ENCODE assay signal across 14 cellular contexts in the genomic region with DNA sequence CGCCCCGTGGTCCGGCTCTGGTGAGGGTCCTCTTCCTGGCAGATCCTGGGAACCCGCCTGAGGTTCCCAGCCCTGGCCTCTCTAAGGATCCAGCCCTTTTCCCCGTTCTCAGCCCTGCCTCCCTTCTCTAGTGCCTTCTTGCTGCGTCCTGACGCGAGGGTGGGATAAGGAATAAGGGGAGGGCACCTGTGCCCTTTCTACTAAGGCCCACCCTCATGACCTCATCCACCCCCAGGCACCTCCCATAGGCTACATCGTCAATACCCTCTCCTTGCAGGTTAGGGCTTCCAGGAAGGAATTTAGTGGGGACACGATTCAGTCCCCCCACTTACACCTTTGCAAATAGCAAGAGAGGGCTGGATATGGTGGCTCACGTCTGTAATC. TPM values are rescaled to one million over a fixed set of nuclear protein-coding genes. Genes with fewer than 3 reads are reported as not detected.
DNase-seq lines count a peak whose midpoint lies in the region; ATAC-seq and TF ChIP-seq lines count a peak whose summit lies in the region.
"Had no signal": no experiment of that assay in that cellular context is flagged by ENCODE, and none has a peak within 500 bp of the region (broad histone marks: within the 10 kb centered on the region; RNA-seq: fewer than 3 reads in every experiment).

No MANE protein-coding gene starts in this region.

- H3K4me2 ChIP-seq in neural progenitor cell, result no peak overlapping the region

- peak overlapping the region; percentile 81 for H3K27ac Mint-ChIP-seq in activated CD8-positive, alpha-beta memory T cell treated with anti-CD3 and anti-CD28 coated beads, Interleukin-2, amount 10 ng/mL, durations not matched to agents 7 days and 5 days
- peak overlapping the region; percentile 93 for H3K27ac Mint-ChIP-seq in activated naive CD8-positive, alpha-beta T cell
- no peak overlapping the region for H3K27ac Mint-ChIP-seq in neural progenitor cell
- H3K27ac Mint-ChIP-seq: progenitor cell of endocrine pancreas had no signal

- H4K20me1 ChIP-seq in neural progenitor cell (ENCODE audit: low read depth), result no peaks in the 10 kb centered on the region

- peaks cover 32% of the 10 kb centered on the region for H3K27me3 Mint-ChIP-seq in activated CD8-positive, alpha-beta memory T cell treated with anti-CD3 and anti-CD28 coated beads, Interleukin-2, amount 10 ng/mL, durations not matched to agents 7 days and 5 days
- H3K27me3 Mint-ChIP-seq in activated naive CD8-positive, alpha-beta T cell, result no peaks in the 10 kb centered on the region
- peaks cover 25% of the 10 kb centered on the region for H3K27me3 Mint-ChIP-seq in neural progenitor cell (ENCODE audit: insufficient read depth, low read depth)

- no peak overlapping the region for H3K9ac ChIP-seq in neural progenitor cell

- no peak overlapping the region for H3K4me3 ChIP-seq in neural progenitor cell
- H3K4me3 ChIP-seq: thyroid gland had no signal

- H3K4me1 ChIP-seq in neural progenitor cell, result no peaks in the 10 kb centered on the region

- H2AFZ ChIP-seq in neural progenitor cell (replicated peaks), result peak overlapping the region; percentile 73

- peak; percentile 9 for ATAC-seq in activated CD8-positive, alpha-beta memory T cell treated with anti-CD3 and anti-CD28 coated beads, Interleukin-2, amount 10 ng/mL, durations not matched to agents 7 days and 5 days
- ATAC-seq in HG03159 (IDR thresholded peaks at IDR 0.05; ENCODE audit: unreplicated experiment), result peak; percentile 15
- no peak for ATAC-seq in HG03469 (IDR thresholded peaks at IDR 0.05; ENCODE audit: unreplicated experiment)

- H3K4me1 Mint-ChIP-seq in activated CD8-positive, alpha-beta memory T cell treated with anti-CD3 and anti-CD28 coated beads, Interleukin-2, amount 10 ng/mL, durations not matched to agents 7 days and 5 days, result peaks cover 29% of the 10 kb centered on the region
- peaks cover 26% of the 10 kb centered on the region for H3K4me1 Mint-ChIP-seq in activated naive CD8-positive, alpha-beta T cell (ENCODE audit: low read depth)
- peaks cover 27% of the 10 kb centered on the region for H3K4me1 Mint-ChIP-seq in neural progenitor cell

- H3F3A ChIP-seq in neural progenitor cell (ENCODE audit: low read depth), result no peaks in the 10 kb centered on the region

- no peaks in the 10 kb centered on the region for H3K9me3 ChIP-seq in neural progenitor cell (ENCODE audit: low read depth)
- H3K9me3 ChIP-seq: thyroid gland had no signal

- H3K36me3 Mint-ChIP-seq in activated CD8-positive, alpha-beta memory T cell treated with anti-CD3 and anti-CD28 coated beads, Interleukin-2, amount 10 ng/mL, durations not matched to agents 7 days and 5 days, result no peaks in the 10 kb centered on the region
- H3K36me3 Mint-ChIP-seq in activated naive CD8-positive, alpha-beta T cell, result no peaks in the 10 kb centered on the region
- no peaks in the 10 kb centered on the region for H3K36me3 Mint-ChIP-seq in neural progenitor cell

- peaks cover 19% of the 10 kb centered on the region for H3K27me3 ChIP-seq in neural progenitor cell
- H3K27me3 ChIP-seq: thyroid gland had no signal

- CTCF ChIA-PET in activated CD8-positive, alpha-beta memory T cell treated with anti-CD3 and anti-CD28 coated beads, Interleukin-2, amount 10 ng/mL, durations not matched to agents 7 days and 5 days (lab: Charles Lee), result interaction anchor here (1.0 to 4.7 kb wide), 5 partner anchors 12 to 187 kb away, joined by 3 to 30 read pairs (median 7); no protein-coding TSS in a partner anchor

- no peaks in the 10 kb centered on the region for H3K36me3 ChIP-seq in neural progenitor cell
- H3K36me3 ChIP-seq: thyroid gland had no signal

- TF ChIP-seq CTCF in neural progenitor cell (IDR thresholded peaks at IDR 0.05), result no peak

- H3K79me2 ChIP-seq in neural progenitor cell (ENCODE audit: low read depth), result no peaks in the 10 kb centered on the region

- no peak overlapping the region for H3K27ac ChIP-seq in neural progenitor cell
- H3K27ac ChIP-seq: thyroid gland had no signal

- no peaks in the 10 kb centered on the region for H3K9me3 Mint-ChIP-seq in activated CD8-positive, alpha-beta memory T cell treated with anti-CD3 and anti-CD28 coated beads, Interleukin-2, amount 10 ng/mL, durations not matched to agents 7 days and 5 days (ENCODE audit: low read depth)
- H3K9me3 Mint-ChIP-seq in activated naive CD8-positive, alpha-beta T cell (ENCODE audit: low read depth), result no peaks in the 10 kb centered on the region
- no peaks in the 10 kb centered on the region for H3K9me3 Mint-ChIP-seq in neural progenitor cell

- no peak for DNase-seq in activated CD8-positive, alpha-beta memory T cell treated with anti-CD3 and anti-CD28 coated beads, Interleukin-2, amount 10 ng/mL, durations not matched to agents 7 days and 5 days
- no peak for DNase-seq in activated CD8-positive, alpha-beta memory T cell treated with anti-CD3 and anti-CD28 coated beads for 24 hours
- DNase-seq in neural progenitor cell (ENCODE audit: low spot score) (no peak), NCI-H2029 treated with DMSO at 0.1 percent for 48 hours (lab: John Stamatoyannopoulos, UW) (no peak)
- DNase-seq in stimulated activated naive CD4-positive, alpha-beta T cell (lab: John Stamatoyannopoulos, UW), result no peak
- DNase-seq: DMS153, NCI-H2107, SHP77 treated with DMSO at 0.1 percent for 48 hours, thyroid gland had no signal

- H3K4me3 Mint-ChIP-seq in activated CD8-positive, alpha-beta memory T cell treated with anti-CD3 and anti-CD28 coated beads, Interleukin-2, amount 10 ng/mL, durations not matched to agents 7 days and 5 days, result peak overlapping the region; percentile 66
- peak overlapping the region; percentile 85 for H3K4me3 Mint-ChIP-seq in activated naive CD8-positive, alpha-beta T cell
- no peak overlapping the region for H3K4me3 Mint-ChIP-seq in neural progenitor cell

RNA-seq across cellular contexts. Expression of a gene that starts 10.7 kb away (rescaled TPM):
- total RNA-seq in activated CD8-positive, alpha-beta memory T cell treated with anti-CD3 and anti-CD28 coated beads, Interleukin-2, amount 10 ng/mL, durations not matched to agents 7 days and 5 days, result not detected
- total RNA-seq in neural progenitor cell (ENCODE audit: low replicate concordance), result 11.8 and 52.8 TPM in 2 replicates
- total RNA-seq: LHCN-M2 had no signal

RNA-seq across cellular contexts. Expression of a gene that starts 14.4 kb away (rescaled TPM):
- 10 to 100 TPM; 16.9 to 20.5 TPM for total RNA-seq in activated CD8-positive, alpha-beta memory T cell treated with anti-CD3 and anti-CD28 coated beads, Interleukin-2, amount 10 ng/mL, durations not matched to agents 7 days and 5 days
- total RNA-seq in neural progenitor cell (ENCODE audit: low replicate concordance), result 2.4 and 3.4 TPM in 2 replicates

RNA-seq across cellular contexts. Expression of a gene that starts 38.9 kb away (rescaled TPM):
- total RNA-seq in activated CD8-positive, alpha-beta memory T cell treated with anti-CD3 and anti-CD28 coated beads, Interleukin-2, amount 10 ng/mL, durations not matched to agents 7 days and 5 days, result 1 to 10 TPM in 1 of 2 experiments, under 1 TPM in 1; 0.29 to 1.1 TPM
- total RNA-seq in neural progenitor cell (ENCODE audit: low replicate concordance), result 16.5 and 47.4 TPM in 2 replicates

RNA-seq across cellular contexts. Expression of a gene that starts 41.1 kb away (rescaled TPM):
- total RNA-seq in activated CD8-positive, alpha-beta memory T cell treated with anti-CD3 and anti-CD28 coated beads, Interleukin-2, amount 10 ng/mL, durations not matched to agents 7 days and 5 days, result under 1 TPM in 1 of 2 experiments, not detected in 1; 0.68 TPM
- total RNA-seq in neural progenitor cell (ENCODE audit: low replicate concordance), result not detected in 2 replicates
- total RNA-seq: LHCN-M2, progenitor cell of endocrine pancreas had no signal

RNA-seq across cellular contexts. Expression of a gene that starts 46.7 kb away (rescaled TPM):
- not detected for total RNA-seq in activated CD8-positive, alpha-beta memory T cell treated with anti-CD3 and anti-CD28 coated beads, Interleukin-2, amount 10 ng/mL, durations not matched to agents 7 days and 5 days
- total RNA-seq in neural progenitor cell (ENCODE audit: low replicate concordance), result not detected in 2 replicates
- total RNA-seq: LHCN-M2, progenitor cell of endocrine pancreas had no signal

Comparison
In these comparisons a context has a peak if more than half of its experiments do, and no peak if none do; other contexts are left out.
1. RNA of a gene that starts 10.7 kb away (total RNA-seq): 11.8 to 52.8 TPM in neural progenitor cell; not detected in activated CD8-positive, alpha-beta memory T cell treated with anti-CD3 and anti-CD28 coated beads, Interleukin-2, amount 10 ng/mL, durations not matched to agents 7 days and 5 days; every median in the first group is over 10 times any median in the second.